ENCODE assay signal across 9 cellular contexts in the genomic region with DNA sequence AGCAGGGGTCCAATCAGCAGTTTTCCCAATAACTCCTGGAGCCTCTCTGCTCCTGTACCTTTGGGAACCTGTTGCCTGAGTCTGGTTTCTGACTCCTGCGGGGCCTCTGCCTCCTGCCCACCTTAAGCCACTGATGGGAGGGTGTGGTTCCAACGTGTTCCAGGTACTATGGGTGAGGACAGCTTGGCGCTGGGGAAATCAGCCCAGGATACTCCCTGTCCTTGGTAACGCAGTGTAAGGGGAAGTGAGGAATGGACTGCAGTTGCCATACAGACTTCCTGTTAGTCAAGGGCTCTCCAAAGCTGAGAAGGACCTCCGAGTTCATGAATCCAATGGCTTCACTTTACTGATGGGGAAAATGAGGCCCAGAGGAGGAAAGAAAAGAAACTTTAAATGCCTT. TPM values are rescaled to one million over a fixed set of nuclear protein-coding genes. Genes with fewer than 3 reads are reported as not detected.
A peak's percentile ranks its signal among the peaks of the same experiment; 100 is the strongest.
DNase-seq lines count a peak whose midpoint lies in the region; ATAC-seq, FAIRE-seq and TF ChIP-seq lines count a peak whose summit lies in the region.
"Had no signal": no experiment of that assay in that cellular context is flagged by ENCODE, and none has a peak within 500 bp of the region (broad histone marks: within the 10 kb centered on the region; RNA-seq: fewer than 3 reads in every experiment).

No MANE protein-coding gene starts in this region.

- TF ChIP-seq POLR2A in A549 (IDR thresholded peaks at IDR 0.05; ENCODE audit: low read length) (no peak), IMR-90 (IDR thresholded peaks at IDR 0.05; ENCODE audit: low read depth, low read length) (no peak), adrenal gland (IDR thresholded peaks at IDR 0.05) (no peak)

- H3K14ac ChIP-seq in IMR-90 (replicated peaks; ENCODE audit: low read depth, low read length), result no peak overlapping the region

- CTCF ChIA-PET in A549 (lab: Yijun Ruan, JAX), result interaction anchor here (0.7 to 7.5 kb wide), 66 partner anchors 8 to 438 kb away, joined by 3 to 236 read pairs (median 6); a partner anchor contains a TSS
- CTCF ChIA-PET in IMR-90 (lab: Yijun Ruan, JAX), result interaction anchor here (0.6 to 3.7 kb wide), 4 partner anchors 10 to 122 kb away, joined by 3 to 21 read pairs (median 5); no protein-coding TSS in a partner anchor

- intact Hi-C loops in IMR-90 (cut with micrococcal nuclease), result loop anchor here (1.0 kb wide), 3 partner anchors 69 to 311 kb away; no protein-coding TSS in a partner anchor
- intact Hi-C loops in adrenal gland (cut with DNase I), result loop anchor here (2.0 to 10.0 kb wide), 3 partner anchors 107 to 307 kb away; no protein-coding TSS in a partner anchor

- in situ Hi-C loops in IMR-90 (cut with MboI; ENCODE audit: low sequenced_read_pairs), result loop anchor here (5.0 kb wide), 2 partner anchors 110 to 310 kb away; no protein-coding TSS in a partner anchor

- no peak for TF ChIP-seq CTCF in A549 (IDR thresholded peaks at IDR 0.05)
- TF ChIP-seq CTCF in IMR-90 (conservative IDR thresholded peaks at IDR 0.05; ENCODE audit: low read depth, low read length), result no peak
- TF ChIP-seq CTCF in adrenal gland (IDR thresholded peaks at IDR 0.05), result no peak

- TF ChIP-seq RAD21 in A549 (conservative IDR thresholded peaks at IDR 0.05 in 1 of 2, IDR thresholded peaks at IDR 0.05 in 1 of 2) (no peak), IMR-90 (IDR thresholded peaks at IDR 0.05; ENCODE audit: low read length) (no peak)

- H3K36me3 ChIP-seq in IMR-90 (ENCODE audit: control insufficient read depth, insufficient read depth, low read length), result no peaks in the 10 kb centered on the region
- H3K36me3 ChIP-seq in adrenal gland (replicated peaks in 1 of 2), result no peaks in the 10 kb centered on the region
- H3K36me3 ChIP-seq in mucosa of rectum (ENCODE audit: control insufficient read depth in 2 of 2, insufficient read depth in 2 of 2, low read length in 2 of 2), result peaks cover under 1 to 3% of the 10 kb centered on the region in 2 donors
- H3K36me3 ChIP-seq: cardiac muscle cell had no signal

- dilution Hi-C loops in IMR-90 (cut with HindIII; ENCODE audit: low sequenced_read_pairs, unreplicated experiment), result no loop called here

- POLR2A ChIA-PET in A549 (lab: Yijun Ruan, JAX), result interaction anchor here (1.0 kb wide), 1 partner anchor 69 kb away, joined by 9 read pairs; no protein-coding TSS in a partner anchor
- POLR2A ChIA-PET in IMR-90 (lab: Charles Lee; ENCODE audit: unreplicated experiment), result no interaction called here

- no peak overlapping the region for H4K91ac ChIP-seq in IMR-90 (ENCODE audit: insufficient read depth, low read depth, low read length)

- peaks cover 14% of the 10 kb centered on the region for H3K9me1 ChIP-seq in IMR-90 (ENCODE audit: insufficient read depth, low read length)

- peak overlapping the region; percentile 80 for H2AK9ac ChIP-seq in IMR-90 (replicated peaks; ENCODE audit: low read depth, low read length, poor library complexity)

- no peak overlapping the region for H3K4ac ChIP-seq in IMR-90 (ENCODE audit: low read depth, low read length)

- no peak overlapping the region; the same call in 2 of the 3 replicates for H3K4me2 ChIP-seq in A549
- H3K4me2 ChIP-seq in IMR-90 (ENCODE audit: low read depth, low read length), result no peak overlapping the region

- no peak overlapping the region for H2BK5ac ChIP-seq in IMR-90 (ENCODE audit: low read depth, low read length, poor library complexity, severe bottlenecking)

- H3K9ac ChIP-seq in IMR-90 (ENCODE audit: low read depth, low read length), result no peak overlapping the region
- H3K9ac ChIP-seq in mucosa of rectum (ENCODE audit: low read depth in 1 of 2, low read length in 2 of 2), result peak overlapping the region; percentile 76 to 85

- FAIRE-seq in A549 (lab: Jason Lieb, UNC), result no peak

- H3K18ac ChIP-seq in IMR-90 (ENCODE audit: low read depth, low read length), result no peak overlapping the region

- WGBS in A549 (ENCODE audit: missing lambda C conversion rate), result 51% methylated on average over 5 of the region's 5 CpGs
- WGBS in IMR-90 (ENCODE audit: extremely low coverage in 2 of 2, insufficient read length in 1 of 2), 2 experiments, result no CpG with 5 or more reads among the region's 5 CpGs
- WGBS in adrenal gland, 4 donors, result 24 to 40% (median 34%) methylated on average over 4 to 5 of the region's 5 CpGs

- H3K4me1 ChIP-seq in A549 (peaks cover 29% of the 10 kb centered on the region), IMR-90 (ENCODE audit: control insufficient read depth, insufficient read depth, low read length) (peaks cover 11% of the 10 kb centered on the region), adrenal gland (replicated peaks in 1 of 2) (peaks cover 34 to 38% of the 10 kb centered on the region in 2 donors), mucosa of rectum (ENCODE audit: control insufficient read depth in 2 of 2, insufficient read depth in 2 of 2, low read length in 2 of 2) (peaks cover 36 to 44% of the 10 kb centered on the region in 2 donors)

- no peak overlapping the region for H2BK20ac ChIP-seq in IMR-90 (ENCODE audit: low read depth, low read length)

- peak overlapping the region in 1 of 2 experiments; percentile 75; a peak in 1 of 4 replicates for H4K8ac ChIP-seq in IMR-90 (ENCODE audit: low read depth in 2 of 2, low read length in 2 of 2)

- H3K9me3 ChIP-seq in A549 (no peaks in the 10 kb centered on the region), IMR-90 (ENCODE audit: control insufficient read depth, insufficient read depth, low read length) (no peaks in the 10 kb centered on the region), adrenal gland (replicated peaks in 1 of 3) (no peaks in the 10 kb centered on the region), mucosa of rectum (ENCODE audit: control insufficient read depth in 2 of 2, low read length in 2 of 2) (no peaks in the 10 kb centered on the region)

- no peaks in the 10 kb centered on the region for H3K27me3 ChIP-seq in IMR-90 (ENCODE audit: control insufficient read depth, insufficient read depth, low read length)
- H3K27me3 ChIP-seq in adrenal gland, result no peaks in the 10 kb centered on the region
- H3K27me3 ChIP-seq in mucosa of rectum (ENCODE audit: control insufficient read depth in 2 of 2, insufficient read depth in 2 of 2, low read length in 2 of 2), result no peaks in the 10 kb centered on the region
- H3K27me3 ChIP-seq: cardiac muscle cell had no signal

- DNase-seq in A549 (ENCODE audit: low read depth in 1 of 2, low spot score in 1 of 2), result no peak
- no peak for DNase-seq in IMR-90
- DNase-seq in adrenal gland, result peak in 5 of 7 donors; percentile 16 to 65 (median 37)
- DNase-seq in NCI-H146 (lab: John Stamatoyannopoulos, UW), result no peak
- DNase-seq in superior temporal gyrus (ENCODE audit: extremely low spot score), result no peak

- no peak overlapping the region for H4K5ac ChIP-seq in IMR-90 (ENCODE audit: low read depth, low read length)

- H3K27ac ChIP-seq in A549, result peak overlapping the region; percentile 56 to 76; a peak in 3 of 6 replicates
- no peak overlapping the region for H3K27ac ChIP-seq in IMR-90 (ENCODE audit: insufficient read depth, low read length)
- H3K27ac ChIP-seq in adrenal gland, result peak overlapping the region in 4 of 5 donors; percentile 64 to 93 (median 79)
- H3K27ac ChIP-seq in mucosa of rectum (ENCODE audit: low read depth in 2 of 2, low read length in 2 of 2), result peak overlapping the region; percentile 84 to 91
- H3K27ac ChIP-seq: cardiac muscle cell had no signal

- H3K56ac ChIP-seq in IMR-90 (ENCODE audit: extremely low read depth, insufficient read depth, low read length), result no peak overlapping the region

- no peak overlapping the region for H2BK120ac ChIP-seq in IMR-90 (ENCODE audit: low read depth, low read length)

- no peak overlapping the region for H3K23ac ChIP-seq in IMR-90 (ENCODE audit: low read depth, low read length)

- H2BK15ac ChIP-seq in IMR-90 (ENCODE audit: low read depth, low read length), result no peak overlapping the region

- peak overlapping the region; percentile 55 for H2AFZ ChIP-seq in IMR-90 (replicated peaks; ENCODE audit: low read length, poor library complexity)

- no TSS peak for BruUV-seq in IMR-90 (replicated peaks; lab: Mats Ljungman, UMichigan)

- TF ChIP-seq EP300 in A549 (IDR thresholded peaks at IDR 0.05), result no peak

- ATAC-seq in A549 (no peak), IMR-90 (ENCODE audit: low read depth) (no peak), GM19455 (IDR thresholded peaks at IDR 0.05; ENCODE audit: unreplicated experiment) (no peak), GM18870 (IDR thresholded peaks at IDR 0.05; ENCODE audit: unreplicated experiment) (no peak)

- peaks cover 30% of the 10 kb centered on the region for H4K20me1 ChIP-seq in IMR-90 (ENCODE audit: insufficient read depth, low read length)

- peak overlapping the region; percentile 40; the same call in 1 of the 2 replicates for H2AK5ac ChIP-seq in IMR-90 (ENCODE audit: low read depth, low read length)

- no peak overlapping the region for H3K4me3 ChIP-seq in A549
- no peak overlapping the region for H3K4me3 ChIP-seq in IMR-90 (ENCODE audit: insufficient read depth, low read depth, low read length)
- H3K4me3 ChIP-seq in adrenal gland, result no peak overlapping the region
- H3K4me3 ChIP-seq in mucosa of rectum (ENCODE audit: low read length in 2 of 2), result peak overlapping the region in 1 of 2 donors; percentile 78
- H3K4me3 ChIP-seq: cardiac muscle cell had no signal

- peaks cover 0 to 31% of the 10 kb centered on the region in 2 experiments; a peak in 3 of 4 replicates for H3K79me1 ChIP-seq in IMR-90 (ENCODE audit: low read depth in 1 of 2, low read length in 2 of 2)

RNA-seq across cellular contexts. Expression of a gene that starts 1.2 kb away (rescaled TPM):
- polyA plus RNA-seq in A549 (2011; rRNA removed), result 24.7 and 28.4 TPM in 2 replicates
- 24.2 and 26.6 TPM in 2 replicates for polyA plus RNA-seq in A549 (2012; cell fraction: cytosol; rRNA removed)
- polyA plus RNA-seq in A549 (2012; cell fraction: nucleus; rRNA removed), result 23.9 and 29.8 TPM in 2 replicates
- 19.7 to 20.4 TPM (median 20.2 TPM) in 3 replicates for polyA plus RNA-seq in A549 (2017; fragmentation: RNase III; extraction: RNeasy Plus Mini Kit Qiagen cat#74134 plus additional on column Dnase treatment)
- 18.8 and 26.9 TPM in 2 replicates for polyA minus RNA-seq in A549 (2011; rRNA and poly(A)+ RNA removed)
- 6.6 and 7.2 TPM in 2 replicates for total RNA-seq in IMR-90 (2012; rRNA removed)
- polyA plus RNA-seq in IMR-90 (2012; rRNA removed), result 17.3 and 19.9 TPM in 2 replicates
- polyA plus RNA-seq in IMR-90 (2012; cell fraction: cytosol; rRNA removed), result 13.2 and 14.5 TPM in 2 replicates
- 17.4 and 22.9 TPM in 2 replicates for polyA plus RNA-seq in IMR-90 (2012; cell fraction: nucleus; rRNA removed; ENCODE audit: low replicate concordance)
- total RNA-seq in adrenal gland, result 10 to 100 TPM; 27.0 to 39.7 (median 36.2) TPM
- 10 to 100 TPM in 2 of 3 donors, 1 to 10 TPM in 1; 7.3 to 24.4 (median 15.2) TPM for polyA plus RNA-seq in adrenal gland

RNA-seq across cellular contexts. Expression of a gene that starts 24.5 kb away (rescaled TPM):
- 15.6 and 17.6 TPM in 2 replicates for polyA plus RNA-seq in A549 (2011; rRNA removed)
- polyA plus RNA-seq in A549 (2012; cell fraction: cytosol; rRNA removed), result 46.0 and 55.7 TPM in 2 replicates
- polyA plus RNA-seq in A549 (2012; cell fraction: nucleus; rRNA removed), result 38.7 and 42.5 TPM in 2 replicates
- 30.4 to 34.8 TPM (median 32.1 TPM) in 3 replicates for polyA plus RNA-seq in A549 (2017; fragmentation: RNase III; extraction: RNeasy Plus Mini Kit Qiagen cat#74134 plus additional on column Dnase treatment)
- polyA minus RNA-seq in A549 (2011; rRNA and poly(A)+ RNA removed), result 7.0 and 9.2 TPM in 2 replicates
- total RNA-seq in IMR-90 (2012; rRNA removed), result 10.0 and 11.9 TPM in 2 replicates
- polyA plus RNA-seq in IMR-90 (2012; rRNA removed), result 29.9 and 39.0 TPM in 2 replicates
- 34.0 and 34.1 TPM in 2 replicates for polyA plus RNA-seq in IMR-90 (2012; cell fraction: cytosol; rRNA removed)
- polyA plus RNA-seq in IMR-90 (2012; cell fraction: nucleus; rRNA removed; ENCODE audit: low replicate concordance), result 23.5 and 34.0 TPM in 2 replicates
- total RNA-seq in adrenal gland, result 10 to 100 TPM in 7 of 8 donors, 1 to 10 TPM in 1; 9.3 to 13.9 (median 10.9) TPM
- 10 to 100 TPM in 1 of 3 donors, 1 to 10 TPM in 2; 4.5 to 19.2 (median 9.8) TPM for polyA plus RNA-seq in adrenal gland

Comparison
In these comparisons a context has a peak if more than half of its experiments do, and no peak if none do; other contexts are left out.
1. DNase-seq: peak in adrenal gland (5 of 7); none in A549 (0 of 2), IMR-90 (single experiment), NCI-H146 (single experiment) and superior temporal gyrus (single experiment).